1 cellular context compared by ENCODE assay signal in genomic region chr10:21075880-21076279, GRCh38.
TF ChIP-seq lines count a peak whose summit lies in the region.

No MANE protein-coding gene starts in this region.

TF ChIP-seq in HepG2, 621 proteins besides CTCF, POLR2A, EP300 and RAD21 (continued from another document):
- no peak for TF ChIP-seq ZNF234 (CRISPR knock-in tag; conservative IDR thresholded peaks at IDR 0.05)
- TF ChIP-seq, protein P1, sequence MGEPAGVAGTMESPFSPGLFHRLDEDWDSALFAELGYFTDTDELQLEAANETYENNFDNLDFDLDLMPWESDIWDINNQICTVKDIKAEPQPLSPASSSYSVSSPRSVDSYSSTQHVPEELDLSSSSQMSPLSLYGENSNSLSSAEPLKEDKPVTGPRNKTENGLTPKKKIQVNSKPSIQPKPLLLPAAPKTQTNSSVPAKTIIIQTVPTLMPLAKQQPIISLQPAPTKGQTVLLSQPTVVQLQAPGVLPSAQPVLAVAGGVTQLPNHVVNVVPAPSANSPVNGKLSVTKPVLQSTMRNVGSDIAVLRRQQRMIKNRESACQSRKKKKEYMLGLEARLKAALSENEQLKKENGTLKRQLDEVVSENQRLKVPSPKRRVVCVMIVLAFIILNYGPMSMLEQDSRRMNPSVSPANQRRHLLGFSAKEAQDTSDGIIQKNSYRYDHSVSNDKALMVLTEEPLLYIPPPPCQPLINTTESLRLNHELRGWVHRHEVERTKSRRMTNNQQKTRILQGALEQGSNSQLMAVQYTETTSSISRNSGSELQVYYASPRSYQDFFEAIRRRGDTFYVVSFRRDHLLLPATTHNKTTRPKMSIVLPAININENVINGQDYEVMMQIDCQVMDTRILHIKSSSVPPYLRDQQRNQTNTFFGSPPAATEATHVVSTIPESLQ (CRISPR knock-in tag; conservative IDR thresholded peaks at IDR 0.05) = no peak
